16 cellular contexts compared by ENCODE assay signal in the genomic region with DNA sequence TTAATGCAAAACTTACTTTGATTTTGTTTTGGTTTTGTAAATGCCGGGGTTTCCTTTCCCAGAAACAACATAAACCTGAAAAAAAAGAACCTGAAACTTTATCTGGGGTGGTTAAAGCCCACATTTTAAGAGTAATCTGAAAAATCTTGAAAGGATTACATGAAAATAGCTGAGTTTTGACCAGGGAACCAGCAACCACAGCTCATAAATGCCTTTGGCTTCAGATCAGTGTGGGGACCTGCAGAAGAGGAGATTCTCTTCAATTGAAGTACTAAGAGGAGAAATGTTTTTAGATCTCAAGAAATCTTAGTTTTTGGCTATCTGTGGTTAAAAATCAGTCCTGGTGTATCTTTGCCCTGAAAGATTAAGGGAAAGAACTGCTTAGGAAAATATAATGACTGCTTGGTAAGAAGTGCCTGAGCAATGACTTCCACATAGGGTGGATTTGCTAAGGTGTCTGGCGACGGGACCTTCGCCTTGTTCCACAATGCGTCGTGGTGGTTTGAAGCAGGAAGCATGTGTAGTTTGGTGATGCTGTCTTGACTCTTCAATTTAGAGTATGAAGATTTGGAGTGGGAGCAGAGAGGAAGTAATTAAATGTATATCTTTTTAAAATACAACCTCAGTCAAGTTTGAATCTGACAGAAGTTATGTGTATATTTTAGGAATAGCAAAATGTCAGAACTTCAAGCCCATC.
"Had no signal": no experiment of that assay in that cellular context is flagged by ENCODE, and none has a peak within 500 bp of the region (broad histone marks: within the 10 kb centered on the region; RNA-seq: fewer than 3 reads in every experiment).

No MANE protein-coding gene starts in this region.

- DNase-seq: activated CD4-positive, alpha-beta T cell treated with anti-CD3 and anti-CD28 coated beads, Interleukin-2, amount 50 U/mL, for 4 hours; activated CD4-positive, CD25-positive, alpha-beta regulatory T cell; activated CD8-positive, alpha-beta memory T cell treated with anti-CD3 and anti-CD28 coated beads, Interleukin-2, amount 50 U/mL, for 4 hours; caudate nucleus; effector CD4-positive, alpha-beta T cell; gastrocnemius medialis; kidney; left ventricle myocardium superior; ovary; T-helper 2 cell; tibial artery; uterus had no signal

- H3K27ac Mint-ChIP-seq: activated T-helper 1 cell treated with anti-CD3 and anti-CD28 coated beads, Interleukin-12 subunit alpha, Interleukin-12 subunit beta, Interleukin-2, Interleukin-4 antibody, amounts not matched to agents 30 ng/mL and 10 ng/mL and 1 ng/mL, durations not matched to agents 14 hours and 24 hours and 36 hours had no signal

- ATAC-seq: left ventricle myocardium superior had no signal

- H3K4me3 ChIP-seq: coronary artery, gastrocnemius medialis, ovary, SK-N-MC, tibial artery, uterus had no signal

- H3K4me3 Mint-ChIP-seq: activated T-helper 1 cell treated with anti-CD3 and anti-CD28 coated beads, Interleukin-12 subunit alpha, Interleukin-12 subunit beta, Interleukin-2, Interleukin-4 antibody, amounts not matched to agents 30 ng/mL and 10 ng/mL and 1 ng/mL, durations not matched to agents 14 hours and 24 hours and 36 hours; neural crest cell had no signal

- H3K4me1 ChIP-seq: gastrocnemius medialis, tibial artery, uterus had no signal

- H3K27ac ChIP-seq: coronary artery, gastrocnemius medialis, ovary, SK-N-MC, tibial artery, uterus had no signal

- H3K36me3 ChIP-seq: gastrocnemius medialis, ovary, tibial artery, uterus had no signal

- H3K9me3 ChIP-seq: gastrocnemius medialis, ovary, tibial artery, uterus had no signal
